ENCODE assay signal across 1 cellular context in the genomic region with DNA sequence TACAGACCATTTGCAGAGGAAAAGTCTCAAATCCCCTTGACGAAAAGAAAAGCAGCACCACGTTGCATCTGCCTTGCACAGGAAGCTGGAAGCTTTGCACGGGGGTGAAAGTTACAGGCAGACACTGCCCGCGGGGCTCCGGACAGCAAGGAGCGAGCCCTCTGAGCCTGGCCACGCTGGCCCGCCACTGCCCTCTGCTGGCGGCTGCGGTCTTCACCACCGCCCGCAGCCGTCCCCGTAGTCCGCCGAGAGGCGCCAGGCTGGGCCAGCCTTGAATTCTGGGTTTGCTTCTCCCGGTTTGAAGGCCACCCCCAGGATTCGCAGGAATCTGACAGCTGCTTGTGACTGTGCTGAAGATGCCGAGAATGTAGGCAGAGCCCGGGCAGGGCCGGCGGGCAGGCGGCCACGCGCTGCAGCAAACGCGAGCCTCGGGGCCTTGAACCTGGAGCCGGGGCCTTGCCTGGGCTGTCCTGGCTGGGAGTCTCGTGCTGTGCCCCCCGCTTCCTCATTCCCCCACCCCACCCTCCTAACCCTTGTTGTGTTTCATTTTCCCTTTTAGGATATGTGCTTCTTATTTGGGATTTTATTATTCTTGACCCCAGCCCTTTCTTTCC.
A peak's percentile ranks its signal among the peaks of the same experiment; 100 is the strongest.
TF ChIP-seq lines count a peak whose summit lies in the region.

No MANE protein-coding gene starts in this region.

TF ChIP-seq in HepG2, 621 proteins besides CTCF, POLR2A, EP300 and RAD21 (continued from another document):
- TF ChIP-seq, protein P1, sequence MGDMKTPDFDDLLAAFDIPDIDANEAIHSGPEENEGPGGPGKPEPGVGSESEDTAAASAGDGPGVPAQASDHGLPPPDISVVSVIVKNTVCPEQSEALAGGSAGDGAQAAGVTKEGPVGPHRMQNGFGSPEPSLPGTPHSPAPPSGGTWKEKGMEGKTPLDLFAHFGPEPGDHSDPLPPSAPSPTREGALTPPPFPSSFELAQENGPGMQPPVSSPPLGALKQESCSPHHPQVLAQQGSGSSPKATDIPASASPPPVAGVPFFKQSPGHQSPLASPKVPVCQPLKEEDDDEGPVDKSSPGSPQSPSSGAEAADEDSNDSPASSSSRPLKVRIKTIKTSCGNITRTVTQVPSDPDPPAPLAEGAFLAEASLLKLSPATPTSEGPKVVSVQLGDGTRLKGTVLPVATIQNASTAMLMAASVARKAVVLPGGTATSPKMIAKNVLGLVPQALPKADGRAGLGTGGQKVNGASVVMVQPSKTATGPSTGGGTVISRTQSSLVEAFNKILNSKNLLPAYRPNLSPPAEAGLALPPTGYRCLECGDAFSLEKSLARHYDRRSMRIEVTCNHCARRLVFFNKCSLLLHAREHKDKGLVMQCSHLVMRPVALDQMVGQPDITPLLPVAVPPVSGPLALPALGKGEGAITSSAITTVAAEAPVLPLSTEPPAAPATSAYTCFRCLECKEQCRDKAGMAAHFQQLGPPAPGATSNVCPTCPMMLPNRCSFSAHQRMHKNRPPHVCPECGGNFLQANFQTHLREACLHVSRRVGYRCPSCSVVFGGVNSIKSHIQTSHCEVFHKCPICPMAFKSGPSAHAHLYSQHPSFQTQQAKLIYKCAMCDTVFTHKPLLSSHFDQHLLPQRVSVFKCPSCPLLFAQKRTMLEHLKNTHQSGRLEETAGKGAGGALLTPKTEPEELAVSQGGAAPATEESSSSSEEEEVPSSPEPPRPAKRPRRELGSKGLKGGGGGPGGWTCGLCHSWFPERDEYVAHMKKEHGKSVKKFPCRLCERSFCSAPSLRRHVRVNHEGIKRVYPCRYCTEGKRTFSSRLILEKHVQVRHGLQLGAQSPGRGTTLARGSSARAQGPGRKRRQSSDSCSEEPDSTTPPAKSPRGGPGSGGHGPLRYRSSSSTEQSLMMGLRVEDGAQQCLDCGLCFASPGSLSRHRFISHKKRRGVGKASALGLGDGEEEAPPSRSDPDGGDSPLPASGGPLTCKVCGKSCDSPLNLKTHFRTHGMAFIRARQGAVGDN (CRISPR knock-in tag; IDR thresholded peaks at IDR 0.05): peak; percentile 47; the same call in 1 of the 2 replicates
- TF ChIP-seq ZNF569 (CRISPR knock-in tag; IDR thresholded peaks at IDR 0.05; ENCODE audit: borderline replicate concordance) (no peak), DMAP1 (CRISPR knock-in tag; IDR thresholded peaks at IDR 0.05) (no peak), XRCC5 (optimal IDR thresholded peaks at IDR 0.05; ENCODE audit: low read length) (peak; percentile 56), SIX1 (CRISPR knock-in tag; IDR thresholded peaks at IDR 0.05; ENCODE audit: borderline replicate concordance) (no peak), STAG1 (CRISPR knock-in tag; IDR thresholded peaks at IDR 0.05) (peak; percentile 97), NFIC (IDR thresholded peaks at IDR 0.05; ENCODE audit: low read length) (no peak), HHEX (CRISPR knock-in tag; IDR thresholded peaks at IDR 0.05) (no peak), ZFP36 (IDR thresholded peaks at IDR 0.05; ENCODE audit: borderline replicate concordance, low read depth, low read length, partially characterized antibody) (no peak), TSC22D2 (CRISPR knock-in tag; IDR thresholded peaks at IDR 0.05; ENCODE audit: borderline replicate concordance) (0 out of 2 replicates have a peak, but pooled peaks have one; percentile 66), CHD2 (IDR thresholded peaks at IDR 0.05; ENCODE audit: low read depth, low read length) (no peak), GATAD1 (CRISPR knock-in tag; IDR thresholded peaks at IDR 0.05) (0 out of 2 replicates have a peak, but pooled peaks have one; percentile 27), ZNF768 (CRISPR knock-in tag; IDR thresholded peaks at IDR 0.05) (peak; percentile 48; the same call in 1 of the 2 replicates), FOXP1 (IDR thresholded peaks at IDR 0.05) (no peak), FOXP1 (CRISPR knock-in tag; IDR thresholded peaks at IDR 0.05) (no peak), RORA (CRISPR knock-in tag; IDR thresholded peaks at IDR 0.05) (no peak), ZNF891 (CRISPR knock-in tag; IDR thresholded peaks at IDR 0.05) (no peak), TCF7 (IDR thresholded peaks at IDR 0.05; ENCODE audit: low read depth) (no peak), KDM5A (IDR thresholded peaks at IDR 0.05; ENCODE audit: borderline replicate concordance, low read length) (no peak), YY1 (IDR thresholded peaks at IDR 0.05; ENCODE audit: insufficient read depth, insufficient replicate concordance, low read depth, low read length) (peak; percentile 46), NKX3-1 (CRISPR knock-in tag; IDR thresholded peaks at IDR 0.05) (no peak), KMT2A (CRISPR knock-in tag; IDR thresholded peaks at IDR 0.05) (no peak), MIER2 (CRISPR knock-in tag; IDR thresholded peaks at IDR 0.05) (no peak), ZNF225 (CRISPR knock-in tag; IDR thresholded peaks at IDR 0.05) (0 out of 2 replicates have a peak, but pooled peaks have one; percentile 37), TOPORS (CRISPR knock-in tag; IDR thresholded peaks at IDR 0.05) (no peak), ZNF674 (CRISPR knock-in tag; IDR thresholded peaks at IDR 0.05; ENCODE audit: low read depth) (no peak), ZKSCAN1 (IDR thresholded peaks at IDR 0.05; ENCODE audit: low read length) (no peak), ZNF780A (CRISPR knock-in tag; IDR thresholded peaks at IDR 0.05) (no peak), ATRX (CRISPR knock-in tag; IDR thresholded peaks at IDR 0.05; ENCODE audit: borderline replicate concordance) (no peak), ZNF484 (CRISPR knock-in tag; IDR thresholded peaks at IDR 0.05; ENCODE audit: borderline replicate concordance, low read depth) (no peak), ZEB1 (IDR thresholded peaks at IDR 0.05; ENCODE audit: insufficient replicate concordance, low read depth) (no peak), FOXJ3 (CRISPR knock-in tag; IDR thresholded peaks at IDR 0.05; ENCODE audit: borderline replicate concordance) (no peak), ELF3 (CRISPR knock-in tag; IDR thresholded peaks at IDR 0.05) (no peak), ZNF430 (CRISPR knock-in tag; IDR thresholded peaks at IDR 0.05) (0 out of 2 replicates have a peak, but pooled peaks have one; percentile 27), KDM4B (CRISPR knock-in tag; IDR thresholded peaks at IDR 0.05) (0 out of 2 replicates have a peak, but pooled peaks have one; percentile 44), SP140L (CRISPR knock-in tag; IDR thresholded peaks at IDR 0.05; ENCODE audit: borderline replicate concordance) (no peak), BCL6 (CRISPR knock-in tag; IDR thresholded peaks at IDR 0.05) (0 out of 2 replicates have a peak, but pooled peaks have one; percentile 28), NCOA5 (CRISPR knock-in tag; IDR thresholded peaks at IDR 0.05) (no peak), KAT7 (CRISPR knock-in tag; IDR thresholded peaks at IDR 0.05; ENCODE audit: borderline replicate concordance) (no peak), CBX2 (IDR thresholded peaks at IDR 0.05; ENCODE audit: low read depth, low read length) (no peak), CBX2 (CRISPR knock-in tag; IDR thresholded peaks at IDR 0.05; ENCODE audit: low read depth) (no peak), DNMT3B (CRISPR knock-in tag; conservative IDR thresholded peaks at IDR 0.05) (no peak), ZIK1 (CRISPR knock-in tag; IDR thresholded peaks at IDR 0.05; ENCODE audit: borderline replicate concordance, low read depth) (no peak), ZC3H4 (CRISPR knock-in tag; IDR thresholded peaks at IDR 0.05; ENCODE audit: borderline replicate concordance) (no peak), RCOR2 (CRISPR knock-in tag; IDR thresholded peaks at IDR 0.05) (no peak)
- TF ChIP-seq, protein P2, sequence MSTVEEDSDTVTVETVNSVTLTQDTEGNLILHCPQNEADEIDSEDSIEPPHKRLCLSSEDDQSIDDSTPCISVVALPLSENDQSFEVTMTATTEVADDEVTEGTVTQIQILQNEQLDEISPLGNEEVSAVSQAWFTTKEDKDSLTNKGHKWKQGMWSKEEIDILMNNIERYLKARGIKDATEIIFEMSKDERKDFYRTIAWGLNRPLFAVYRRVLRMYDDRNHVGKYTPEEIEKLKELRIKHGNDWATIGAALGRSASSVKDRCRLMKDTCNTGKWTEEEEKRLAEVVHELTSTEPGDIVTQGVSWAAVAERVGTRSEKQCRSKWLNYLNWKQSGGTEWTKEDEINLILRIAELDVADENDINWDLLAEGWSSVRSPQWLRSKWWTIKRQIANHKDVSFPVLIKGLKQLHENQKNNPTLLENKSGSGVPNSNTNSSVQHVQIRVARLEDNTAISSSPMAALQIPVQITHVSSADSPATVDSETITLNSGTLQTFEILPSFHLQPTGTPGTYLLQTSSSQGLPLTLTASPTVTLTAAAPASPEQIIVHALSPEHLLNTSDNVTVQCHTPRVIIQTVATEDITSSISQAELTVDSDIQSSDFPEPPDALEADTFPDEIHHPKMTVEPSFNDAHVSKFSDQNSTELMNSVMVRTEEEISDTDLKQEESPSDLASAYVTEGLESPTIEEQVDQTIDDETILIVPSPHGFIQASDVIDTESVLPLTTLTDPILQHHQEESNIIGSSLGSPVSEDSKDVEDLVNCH (CRISPR knock-in tag; IDR thresholded peaks at IDR 0.05): no peak
- TF ChIP-seq, protein P3, sequence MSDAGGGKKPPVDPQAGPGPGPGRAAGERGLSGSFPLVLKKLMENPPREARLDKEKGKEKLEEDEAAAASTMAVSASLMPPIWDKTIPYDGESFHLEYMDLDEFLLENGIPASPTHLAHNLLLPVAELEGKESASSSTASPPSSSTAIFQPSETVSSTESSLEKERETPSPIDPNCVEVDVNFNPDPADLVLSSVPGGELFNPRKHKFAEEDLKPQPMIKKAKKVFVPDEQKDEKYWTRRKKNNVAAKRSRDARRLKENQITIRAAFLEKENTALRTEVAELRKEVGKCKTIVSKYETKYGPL (CRISPR knock-in tag; IDR thresholded peaks at IDR 0.05): no peak
- TF ChIP-seq, protein P4, sequence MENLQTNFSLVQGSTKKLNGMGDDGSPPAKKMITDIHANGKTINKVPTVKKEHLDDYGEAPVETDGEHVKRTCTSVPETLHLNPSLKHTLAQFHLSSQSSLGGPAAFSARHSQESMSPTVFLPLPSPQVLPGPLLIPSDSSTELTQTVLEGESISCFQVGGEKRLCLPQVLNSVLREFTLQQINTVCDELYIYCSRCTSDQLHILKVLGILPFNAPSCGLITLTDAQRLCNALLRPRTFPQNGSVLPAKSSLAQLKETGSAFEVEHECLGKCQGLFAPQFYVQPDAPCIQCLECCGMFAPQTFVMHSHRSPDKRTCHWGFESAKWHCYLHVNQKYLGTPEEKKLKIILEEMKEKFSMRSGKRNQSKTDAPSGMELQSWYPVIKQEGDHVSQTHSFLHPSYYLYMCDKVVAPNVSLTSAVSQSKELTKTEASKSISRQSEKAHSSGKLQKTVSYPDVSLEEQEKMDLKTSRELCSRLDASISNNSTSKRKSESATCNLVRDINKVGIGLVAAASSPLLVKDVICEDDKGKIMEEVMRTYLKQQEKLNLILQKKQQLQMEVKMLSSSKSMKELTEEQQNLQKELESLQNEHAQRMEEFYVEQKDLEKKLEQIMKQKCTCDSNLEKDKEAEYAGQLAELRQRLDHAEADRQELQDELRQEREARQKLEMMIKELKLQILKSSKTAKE (CRISPR knock-in tag; IDR thresholded peaks at IDR 0.05; ENCODE audit: borderline replicate concordance): no peak
- TF ChIP-seq, protein P5, sequence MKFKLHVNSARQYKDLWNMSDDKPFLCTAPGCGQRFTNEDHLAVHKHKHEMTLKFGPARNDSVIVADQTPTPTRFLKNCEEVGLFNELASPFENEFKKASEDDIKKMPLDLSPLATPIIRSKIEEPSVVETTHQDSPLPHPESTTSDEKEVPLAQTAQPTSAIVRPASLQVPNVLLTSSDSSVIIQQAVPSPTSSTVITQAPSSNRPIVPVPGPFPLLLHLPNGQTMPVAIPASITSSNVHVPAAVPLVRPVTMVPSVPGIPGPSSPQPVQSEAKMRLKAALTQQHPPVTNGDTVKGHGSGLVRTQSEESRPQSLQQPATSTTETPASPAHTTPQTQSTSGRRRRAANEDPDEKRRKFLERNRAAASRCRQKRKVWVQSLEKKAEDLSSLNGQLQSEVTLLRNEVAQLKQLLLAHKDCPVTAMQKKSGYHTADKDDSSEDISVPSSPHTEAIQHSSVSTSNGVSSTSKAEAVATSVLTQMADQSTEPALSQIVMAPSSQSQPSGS (CRISPR knock-in tag; IDR thresholded peaks at IDR 0.05): 0 out of 2 replicates have a peak, but pooled peaks have one; percentile 21
- TF ChIP-seq, protein P6, sequence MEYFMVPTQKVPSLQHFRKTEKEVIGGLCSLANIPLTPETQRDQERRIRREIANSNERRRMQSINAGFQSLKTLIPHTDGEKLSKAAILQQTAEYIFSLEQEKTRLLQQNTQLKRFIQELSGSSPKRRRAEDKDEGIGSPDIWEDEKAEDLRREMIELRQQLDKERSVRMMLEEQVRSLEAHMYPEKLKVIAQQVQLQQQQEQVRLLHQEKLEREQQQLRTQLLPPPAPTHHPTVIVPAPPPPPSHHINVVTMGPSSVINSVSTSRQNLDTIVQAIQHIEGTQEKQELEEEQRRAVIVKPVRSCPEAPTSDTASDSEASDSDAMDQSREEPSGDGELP (IDR thresholded peaks at IDR 0.05; ENCODE audit: borderline replicate concordance, low read depth): no peak
- TF ChIP-seq, protein P7, sequence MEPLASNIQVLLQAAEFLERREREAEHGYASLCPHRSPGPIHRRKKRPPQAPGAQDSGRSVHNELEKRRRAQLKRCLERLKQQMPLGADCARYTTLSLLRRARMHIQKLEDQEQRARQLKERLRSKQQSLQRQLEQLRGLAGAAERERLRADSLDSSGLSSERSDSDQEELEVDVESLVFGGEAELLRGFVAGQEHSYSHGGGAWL (CRISPR knock-in tag; IDR thresholded peaks at IDR 0.05): no peak
- TF ChIP-seq, protein P8, sequence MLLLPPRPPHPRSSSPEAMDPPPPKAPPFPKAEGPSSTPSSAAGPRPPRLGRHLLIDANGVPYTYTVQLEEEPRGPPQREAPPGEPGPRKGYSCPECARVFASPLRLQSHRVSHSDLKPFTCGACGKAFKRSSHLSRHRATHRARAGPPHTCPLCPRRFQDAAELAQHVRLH (CRISPR knock-in tag; IDR thresholded peaks at IDR 0.05; ENCODE audit: borderline replicate concordance, low read depth): no peak
- TF ChIP-seq, protein P9, sequence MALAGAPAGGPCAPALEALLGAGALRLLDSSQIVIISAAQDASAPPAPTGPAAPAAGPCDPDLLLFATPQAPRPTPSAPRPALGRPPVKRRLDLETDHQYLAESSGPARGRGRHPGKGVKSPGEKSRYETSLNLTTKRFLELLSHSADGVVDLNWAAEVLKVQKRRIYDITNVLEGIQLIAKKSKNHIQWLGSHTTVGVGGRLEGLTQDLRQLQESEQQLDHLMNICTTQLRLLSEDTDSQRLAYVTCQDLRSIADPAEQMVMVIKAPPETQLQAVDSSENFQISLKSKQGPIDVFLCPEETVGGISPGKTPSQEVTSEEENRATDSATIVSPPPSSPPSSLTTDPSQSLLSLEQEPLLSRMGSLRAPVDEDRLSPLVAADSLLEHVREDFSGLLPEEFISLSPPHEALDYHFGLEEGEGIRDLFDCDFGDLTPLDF (CRISPR knock-in tag; IDR thresholded peaks at IDR 0.05): no peak
- TF ChIP-seq, protein P10, sequence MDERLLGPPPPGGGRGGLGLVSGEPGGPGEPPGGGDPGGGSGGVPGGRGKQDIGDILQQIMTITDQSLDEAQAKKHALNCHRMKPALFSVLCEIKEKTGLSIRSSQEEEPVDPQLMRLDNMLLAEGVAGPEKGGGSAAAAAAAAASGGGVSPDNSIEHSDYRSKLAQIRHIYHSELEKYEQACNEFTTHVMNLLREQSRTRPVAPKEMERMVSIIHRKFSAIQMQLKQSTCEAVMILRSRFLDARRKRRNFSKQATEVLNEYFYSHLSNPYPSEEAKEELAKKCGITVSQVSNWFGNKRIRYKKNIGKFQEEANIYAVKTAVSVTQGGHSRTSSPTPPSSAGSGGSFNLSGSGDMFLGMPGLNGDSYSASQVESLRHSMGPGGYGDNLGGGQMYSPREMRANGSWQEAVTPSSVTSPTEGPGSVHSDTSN (CRISPR knock-in tag; IDR thresholded peaks at IDR 0.05): no peak
